Comparison of ENCODE assay signal across 20 cellular contexts in genomic region chr15:73403171-73403570, GRCh38. TPM values are rescaled to one million over a fixed set of nuclear protein-coding genes. Genes with fewer than 3 reads are reported as not detected.
DNase-seq lines count a peak whose midpoint lies in the region; TF ChIP-seq lines count a peak whose summit lies in the region.
"Had no signal": no experiment of that assay in that cellular context is flagged by ENCODE, and none has a peak within 500 bp of the region (broad histone marks: within the 10 kb centered on the region; RNA-seq: fewer than 3 reads in every experiment).

No MANE protein-coding gene starts in this region.

- no peaks in the 10 kb centered on the region for H3K36me3 Mint-ChIP-seq in endothelial cell (ENCODE audit: low read depth, unreplicated experiment)

- no peaks in the 10 kb centered on the region for H3K27me3 Mint-ChIP-seq in endothelial cell (ENCODE audit: unreplicated experiment)

- no peaks in the 10 kb centered on the region for H3K79me1 ChIP-seq in mesenchymal stem cell (replicated peaks; ENCODE audit: low read length, poor library complexity, severe bottlenecking)

- H3K4ac ChIP-seq in mesenchymal stem cell (ENCODE audit: low read depth in 1 of 2, low read length in 2 of 2): no peak overlapping the region

- H3K23ac ChIP-seq in mesenchymal stem cell (ENCODE audit: low read length in 2 of 2): no peak overlapping the region

- no peak overlapping the region for H2BK120ac ChIP-seq in mesenchymal stem cell (ENCODE audit: low read depth, low read length)

- H3K27ac ChIP-seq in GM23248: no peak overlapping the region
- no peak overlapping the region for H3K27ac ChIP-seq in mesenchymal stem cell (ENCODE audit: low read length, poor library complexity, severe bottlenecking)
- H3K27ac ChIP-seq: KMS-11, Peyer's patch had no signal

- peaks cover 5% of the 10 kb centered on the region for H3K4me1 Mint-ChIP-seq in endothelial cell (ENCODE audit: unreplicated experiment)

- H3K9ac ChIP-seq in GM23248 (no peak overlapping the region), mesenchymal stem cell (ENCODE audit: low read length) (no peak overlapping the region)
- H3K9ac ChIP-seq: BLaER1 treated with 17β-estradiol and CSF1 and Interleukin-3, amounts not matched to agents 10 nM and 100 nM; KMS-11 had no signal

- H3K36me3 ChIP-seq in GM23248 (ENCODE audit: low read depth): no peaks in the 10 kb centered on the region
- no peaks in the 10 kb centered on the region for H3K36me3 ChIP-seq in mesenchymal stem cell (ENCODE audit: control insufficient read depth in 1 of 2, insufficient read depth in 2 of 2, low read depth in 1 of 2, low read length in 2 of 2)
- H3K36me3 ChIP-seq: BLaER1 treated with 17β-estradiol and CSF1 and Interleukin-3, amounts not matched to agents 10 nM and 100 nM; Peyer's patch had no signal

- H3K79me2 ChIP-seq in GM23248 (ENCODE audit: insufficient read depth): no peaks in the 10 kb centered on the region

- H3K14ac ChIP-seq in mesenchymal stem cell (ENCODE audit: low read length in 2 of 2): no peak overlapping the region

- no peaks in the 10 kb centered on the region for H4K20me1 ChIP-seq in GM23248 (ENCODE audit: insufficient read depth)
- H4K20me1 ChIP-seq: BLaER1 treated with 17β-estradiol and CSF1 and Interleukin-3, amounts not matched to agents 10 nM and 100 nM had no signal

- no peak overlapping the region for H2BK15ac ChIP-seq in mesenchymal stem cell (ENCODE audit: low read depth, poor library complexity, severe bottlenecking)

- H3K4me2 ChIP-seq in GM23248 (ENCODE audit: unreplicated experiment): no peak overlapping the region
- no peak overlapping the region for H3K4me2 ChIP-seq in mesenchymal stem cell (ENCODE audit: low read length, poor library complexity, severe bottlenecking)
- H3K4me2 ChIP-seq: KMS-11 had no signal

- in situ Hi-C loops in GM23248 (cut with MboI): no loop called here

- no peak overlapping the region for H3K18ac ChIP-seq in mesenchymal stem cell (ENCODE audit: low read depth in 1 of 2, low read length in 2 of 2)

- no peaks in the 10 kb centered on the region for H3F3A ChIP-seq in GM23248 (ENCODE audit: insufficient read depth)

- no peak overlapping the region for H2BK12ac ChIP-seq in mesenchymal stem cell (ENCODE audit: low read length in 2 of 2)

- peak; percentile 65 for DNase-seq in GM23248
- DNase-seq in LHCN-M2 (ENCODE audit: low read depth): peak; percentile 20
- peak; percentile 24 for DNase-seq in astrocyte of the hippocampus (ENCODE audit: low read depth, low spot score)
- peak; percentile 24 for DNase-seq in mesenchymal stem cell
- no peak for DNase-seq in endothelial cell (ENCODE audit: low spot score)
- DNase-seq in activated CD8-positive, alpha-beta memory T cell treated with anti-CD3 and anti-CD28 coated beads, Interleukin-2, amount 50 U/mL, for 48 hours: no peak
- no peak for DNase-seq in dedifferentiated amniotic fluid mesenchymal stem cell (ENCODE audit: extremely low spot score)
- DNase-seq: DMS 273 treated with DMSO at 0.1 percent for 48 hours, HFFc6, NCI-H1930, NCI-H2171 treated with DMSO at 0.1 percent for 48 hours, NCI-H510A, NCI-H82, Peyer's patch, SW 1271 had no signal

- H2AK5ac ChIP-seq in mesenchymal stem cell (ENCODE audit: low read length, severe bottlenecking): no peak overlapping the region

- no peak overlapping the region for H3K27ac Mint-ChIP-seq in endothelial cell (ENCODE audit: unreplicated experiment)
- H3K27ac Mint-ChIP-seq: HFFc6 had no signal

- no peak overlapping the region for H4K8ac ChIP-seq in mesenchymal stem cell (ENCODE audit: low read length)

- H2AFZ ChIP-seq in GM23248 (no peak overlapping the region), mesenchymal stem cell (ENCODE audit: low read depth, low read length) (no peak overlapping the region)

- H3K4me3 ChIP-seq in GM23248: no peak overlapping the region
- no peak overlapping the region for H3K4me3 ChIP-seq in mesenchymal stem cell (ENCODE audit: insufficient read depth in 1 of 2, low read depth in 1 of 2, low read length in 2 of 2)
- H3K4me3 ChIP-seq: BLaER1 treated with 17β-estradiol and CSF1 and Interleukin-3, amounts not matched to agents 10 nM and 100 nM; GM12878; Peyer's patch had no signal

- H4K91ac ChIP-seq in mesenchymal stem cell (ENCODE audit: low read length): no peak overlapping the region

- no peak for TF ChIP-seq CTCF in endothelial cell (IDR thresholded peaks at IDR 0.05; ENCODE audit: unreplicated experiment)

- peaks cover 10% of the 10 kb centered on the region for H3K27me3 ChIP-seq in GM23248 (replicated peaks; ENCODE audit: insufficient read depth)
- H3K27me3 ChIP-seq in mesenchymal stem cell (ENCODE audit: control insufficient read depth in 1 of 2, insufficient read depth in 1 of 2, low read length in 2 of 2): peaks cover 5 to 12% of the 10 kb centered on the region in 2 experiments
- H3K27me3 ChIP-seq: BLaER1 treated with 17β-estradiol and CSF1 and Interleukin-3, amounts not matched to agents 10 nM and 100 nM; Peyer's patch had no signal

- H2BK5ac ChIP-seq in mesenchymal stem cell (ENCODE audit: low read depth, low read length, poor library complexity, severe bottlenecking): no peak overlapping the region

- no peaks in the 10 kb centered on the region; the same call in 1 of the 2 replicates for H3K4me1 ChIP-seq in GM23248 (ENCODE audit: insufficient read depth)
- no peaks in the 10 kb centered on the region for H3K4me1 ChIP-seq in mesenchymal stem cell (ENCODE audit: control insufficient read depth, insufficient read depth, low read depth, low read length)
- H3K4me1 ChIP-seq: Peyer's patch had no signal

- no peaks in the 10 kb centered on the region for H3K9me3 Mint-ChIP-seq in endothelial cell (ENCODE audit: unreplicated experiment)
- H3K9me3 Mint-ChIP-seq: HFFc6 had no signal

- H3K4me3 Mint-ChIP-seq in endothelial cell (ENCODE audit: unreplicated experiment): no peak overlapping the region
- H3K4me3 Mint-ChIP-seq: HFFc6 had no signal

- H3K9me2 ChIP-seq in GM23248 (ENCODE audit: insufficient read depth): no peaks in the 10 kb centered on the region

- H3K9me3 ChIP-seq in GM23248 (ENCODE audit: low read depth) (no peaks in the 10 kb centered on the region), mesenchymal stem cell (ENCODE audit: control insufficient read depth, low read length) (no peaks in the 10 kb centered on the region)
- H3K9me3 ChIP-seq: BLaER1 treated with 17β-estradiol and CSF1 and Interleukin-3, amounts not matched to agents 10 nM and 100 nM; Peyer's patch had no signal

RNA-seq across cellular contexts. Expression of gene HCN4, which starts 34.4 kb away (rescaled TPM):
- total RNA-seq in GM23248 (2014; rRNA removed; shearing (Covaris generic)): not detected in 2 replicates
- polyA plus RNA-seq in GM23248 (2016; fragmentation: Nextera tagmentation; extraction: Ambion mirVana): 0.03 TPM in 1 of 2 replicates, not detected in the other
- total RNA-seq in LHCN-M2 (2014; rRNA removed) (not detected in 2 replicates), endothelial cell (ENCODE audit: unreplicated experiment) (0.54 TPM)
- not detected for polyA plus RNA-seq in LHCN-M2 (2012)
- not detected for polyA plus RNA-seq in mesenchymal stem cell (2013, experiment 1 of 2)
- under 0.01 TPM for polyA plus RNA-seq in mesenchymal stem cell (2013, experiment 2 of 2)
- total RNA-seq: HepG2, HFFc6 had no signal
- polyA plus RNA-seq: HepG2 had no signal

RNA-seq across cellular contexts. Expression of gene REC114, which starts 39.8 kb away (rescaled TPM):
- total RNA-seq in GM23248 (2014; rRNA removed; shearing (Covaris generic)): not detected in 2 replicates
- not detected in 2 replicates for polyA plus RNA-seq in GM23248 (2016; fragmentation: Nextera tagmentation; extraction: Ambion mirVana)
- total RNA-seq in LHCN-M2 (2014; rRNA removed): not detected in 2 replicates
- polyA plus RNA-seq in LHCN-M2 (2012): not detected
- not detected for polyA plus RNA-seq in mesenchymal stem cell (2013, experiment 1 of 2)
- not detected for polyA plus RNA-seq in mesenchymal stem cell (2013, experiment 2 of 2)
- not detected for total RNA-seq in endothelial cell (ENCODE audit: unreplicated experiment)
- total RNA-seq: GM12878, H1, HepG2, HFFc6, Peyer's patch had no signal
- polyA plus RNA-seq: GM12878, HepG2 had no signal

Comparison
In these comparisons a context has a peak if more than half of its experiments do, and no peak if none do; other contexts are left out.
1. DNase-seq: peak in GM23248 (single experiment), LHCN-M2 (single experiment), astrocyte of the hippocampus (single experiment) and mesenchymal stem cell (single experiment); none in endothelial cell (single experiment), activated CD8-positive, alpha-beta memory T cell treated with anti-CD3 and anti-CD28 coated beads, Interleukin-2, amount 50 U/mL, for 48 hours (single experiment) and dedifferentiated amniotic fluid mesenchymal stem cell (single experiment).